In the genomic region with DNA sequence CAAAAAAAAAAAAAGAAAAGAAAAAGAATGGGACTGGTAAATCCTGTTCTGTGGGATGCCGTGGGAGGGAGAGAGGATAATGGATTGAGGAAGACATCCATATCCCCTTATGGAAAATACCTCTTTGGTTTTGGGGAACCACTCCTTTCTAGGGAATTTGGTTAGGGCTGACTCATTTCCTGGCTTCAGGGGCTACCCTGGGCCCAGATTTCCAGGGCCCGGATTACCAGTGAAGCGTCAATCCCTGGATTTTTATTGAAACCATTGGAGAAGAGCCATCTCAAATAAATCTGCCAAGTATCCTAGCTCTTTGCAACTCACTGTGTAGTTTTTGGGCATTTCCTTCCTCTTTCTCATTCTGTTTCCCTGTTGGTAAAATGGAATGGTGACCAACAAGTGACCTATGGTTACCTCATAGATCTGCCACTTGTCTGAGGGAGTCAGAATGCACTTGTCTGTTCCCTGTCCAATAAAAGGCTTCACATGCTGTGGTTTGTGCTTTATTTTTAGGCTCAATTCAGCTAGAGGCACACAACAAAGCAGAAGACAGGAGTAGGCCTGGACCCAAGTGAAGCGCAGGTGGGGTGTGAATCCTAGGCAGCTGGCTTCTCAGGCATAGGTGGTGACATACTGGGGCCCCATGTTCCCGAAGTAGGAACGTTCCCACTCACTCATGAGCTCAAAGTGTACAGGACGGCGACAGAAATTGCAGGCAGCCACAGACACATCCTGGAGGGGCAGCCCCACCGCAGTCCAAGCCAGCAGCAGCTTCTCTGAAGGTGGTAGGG, we compare ENCODE assay signal across 2 cellular contexts.
TF ChIP-seq lines count a peak whose summit lies in the region.

No MANE protein-coding gene starts in this region.

TF ChIP-seq in IMR-90, 13 proteins besides CTCF, POLR2A, EP300 and RAD21:
- TF ChIP-seq MXI1 (IDR thresholded peaks at IDR 0.05; ENCODE audit: borderline replicate concordance, low read depth, low read length) = no peak
- TF ChIP-seq, protein P1, sequence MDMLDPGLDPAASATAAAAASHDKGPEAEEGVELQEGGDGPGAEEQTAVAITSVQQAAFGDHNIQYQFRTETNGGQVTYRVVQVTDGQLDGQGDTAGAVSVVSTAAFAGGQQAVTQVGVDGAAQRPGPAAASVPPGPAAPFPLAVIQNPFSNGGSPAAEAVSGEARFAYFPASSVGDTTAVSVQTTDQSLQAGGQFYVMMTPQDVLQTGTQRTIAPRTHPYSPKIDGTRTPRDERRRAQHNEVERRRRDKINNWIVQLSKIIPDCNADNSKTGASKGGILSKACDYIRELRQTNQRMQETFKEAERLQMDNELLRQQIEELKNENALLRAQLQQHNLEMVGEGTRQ (IDR thresholded peaks at IDR 0.05; ENCODE audit: low read depth, low read length) = no peak
- no peak for TF ChIP-seq RCOR1 (IDR thresholded peaks at IDR 0.05; ENCODE audit: insufficient replicate concordance, low read length)
- no peak for TF ChIP-seq SMC3 (IDR thresholded peaks at IDR 0.05; ENCODE audit: low read depth, low read length)
- no peak for TF ChIP-seq FOS (IDR thresholded peaks at IDR 0.05; ENCODE audit: low read depth, low read length)
- no peak for TF ChIP-seq CHD1 (IDR thresholded peaks at IDR 0.05; ENCODE audit: low read depth, low read length)
TF ChIP-seq in IMR-90: peak in this region for 0.

TF ChIP-seq in GM12878, 131 proteins besides CTCF, POLR2A, EP300 and RAD21:
- TF ChIP-seq CHD1 (IDR thresholded peaks at IDR 0.05; ENCODE audit: low read depth, low read length) (no peak), SMAD5 (IDR thresholded peaks at IDR 0.05; ENCODE audit: low read depth) (no peak), TCF12 (IDR thresholded peaks at IDR 0.05; ENCODE audit: low read depth, low read length) (0 out of 2 replicates have a peak, but pooled peaks have one; percentile 1)
